ENCODE assay signal across 28 cellular contexts in genomic region chr10:125141860-125142484, GRCh38. TPM values are rescaled to one million over a fixed set of nuclear protein-coding genes. Genes with fewer than 3 reads are reported as not detected.
DNase-seq lines count a peak whose midpoint lies in the region; TF ChIP-seq lines count a peak whose summit lies in the region.
"Had no signal": no experiment of that assay in that cellular context is flagged by ENCODE, and none has a peak within 500 bp of the region (broad histone marks: within the 10 kb centered on the region; RNA-seq: fewer than 3 reads in every experiment).

No MANE protein-coding gene starts in this region.

- TF ChIP-seq CTCF in HFFc6 (IDR thresholded peaks at IDR 0.05) = no peak
- TF ChIP-seq CTCF in osteocyte (IDR thresholded peaks at IDR 0.05) = no peak

- H3K27ac Mint-ChIP-seq in HFFc6 (peak overlapping the region; percentile 58; the same call in 1 of the 2 replicates), osteocyte (ENCODE audit: unreplicated experiment) (peak overlapping the region; percentile 3)
- H3K27ac Mint-ChIP-seq: T-helper 2 cell treated with Interferon-gamma antibody and Interleukin-4, amounts not matched to agents 5 μg/mL and 100 μg/mL, for 36 hours had no signal

- H3K9me3 Mint-ChIP-seq in HFFc6 (no peaks in the 10 kb centered on the region), osteocyte (ENCODE audit: unreplicated experiment) (no peaks in the 10 kb centered on the region)
- H3K9me3 Mint-ChIP-seq: CD8-positive, alpha-beta memory T cell; mesothelial cell of epicardium; nephron; T-helper 2 cell treated with Interferon-gamma antibody and Interleukin-4, amounts not matched to agents 5 μg/mL and 100 μg/mL, for 36 hours had no signal

- H3K27me3 Mint-ChIP-seq in HFFc6 (ENCODE audit: insufficient read depth) (peaks cover 2% of the 10 kb centered on the region), osteocyte (ENCODE audit: unreplicated experiment) (no peaks in the 10 kb centered on the region)

- H3K4me3 Mint-ChIP-seq in HFFc6 (no peak overlapping the region), osteocyte (ENCODE audit: unreplicated experiment) (no peak overlapping the region)
- H3K4me3 Mint-ChIP-seq: CD8-positive, alpha-beta memory T cell; mesothelial cell of epicardium; nephron; T-helper 2 cell treated with Interferon-gamma antibody and Interleukin-4, amounts not matched to agents 5 μg/mL and 100 μg/mL, for 36 hours had no signal

- DNase-seq in COLO668 (lab: John Stamatoyannopoulos, UW; ENCODE audit: unreplicated experiment) = peak; percentile 3
- no peak for DNase-seq in HFFc6
- DNase-seq in erythroblast (lab: John Stamatoyannopoulos, UW) = peak; percentile 41 to 54
- DNase-seq in osteocyte (ENCODE audit: extremely low spot score, unreplicated experiment) = no peak
- no peak for DNase-seq in OCI-M1 (lab: John Stamatoyannopoulos, UW)
- no peak for DNase-seq in ACHN
- no peak for DNase-seq in RPMI8226
- no peak for DNase-seq in midbrain (lab: John Stamatoyannopoulos, UW)
- DNase-seq: activated CD4-positive, alpha-beta T cell treated with anti-CD3 and anti-CD28 coated beads for 48 hours; activated CD8-positive, alpha-beta memory T cell treated with anti-CD3 and anti-CD28 coated beads for 24 hours; activated gamma-delta T cell treated with Interleukin-2 at 50 U/mL for 16 hours; CD8-positive, alpha-beta memory T cell; dermis blood vessel endothelial cell; DMS53; GDM1; hypothalamus; MV-4-11; NCI-H1436 treated with DMSO at 0.1 percent for 48 hours; NCI-H2107; NCI-H446 treated with DMSO at 0.1 percent for 48 hours; PC-3; right lobe of liver; Right ventricle myocardium superior; stimulated activated CD4-positive, alpha-beta T cell treated with anti-CD3 and anti-CD28 coated beads, Interleukin-15, amount 100 ng/mL, for 24 hours; stimulated activated naive CD8-positive, alpha-beta T cell treated with anti-CD3 and anti-CD28 coated beads, Interleukin-15, Interleukin-2, amounts not matched to agents 100 U/mL and 50 U/mL, for 24 hours had no signal

- H3K4me1 Mint-ChIP-seq in HFFc6 (ENCODE audit: low read depth) (peaks cover 50% of the 10 kb centered on the region), osteocyte (ENCODE audit: unreplicated experiment) (peaks cover 52% of the 10 kb centered on the region)

- no peak for TF ChIP-seq POLR2A in erythroblast (IDR thresholded peaks at IDR 0.05; ENCODE audit: low read length)

- in situ Hi-C loops in ACHN (cut with HindIII; ENCODE audit: low pct_ligation_motif_present, low pct_unique_long_range_greater_than_20kb, low sequenced_read_pairs) = no loop called here

- H3K36me3 Mint-ChIP-seq in HFFc6 (ENCODE audit: low read depth) (peaks cover 9% of the 10 kb centered on the region; the same call in 1 of the 2 replicates), osteocyte (ENCODE audit: unreplicated experiment) (peaks cover 17% of the 10 kb centered on the region)
- H3K36me3 Mint-ChIP-seq: CD8-positive, alpha-beta memory T cell had no signal

RNA-seq across cellular contexts. Expression of gene CTBP2, which starts 18.4 kb away (rescaled TPM):
- 10 to 100 TPM; 70.6 to 86.9 (median 78.8) TPM for total RNA-seq in HFFc6 (2021; fragmentation: NEBNext Ultra II Directional; extraction: Animal tissue kit (Norgen Biotek cat#: 25700))
- total RNA-seq in osteocyte = 125 and 127 TPM in 2 replicates

Comparison
In these comparisons a context has a peak if more than half of its experiments do, and no peak if none do; other contexts are left out.
1. DNase-seq: peak in COLO668 (single experiment) and erythroblast (2 of 2); none in HFFc6 (single experiment), osteocyte (single experiment), OCI-M1 (single experiment), ACHN (single experiment), RPMI8226 (single experiment) and midbrain (single experiment).